ENCODE assay signal across 8 cellular contexts in the genomic region with DNA sequence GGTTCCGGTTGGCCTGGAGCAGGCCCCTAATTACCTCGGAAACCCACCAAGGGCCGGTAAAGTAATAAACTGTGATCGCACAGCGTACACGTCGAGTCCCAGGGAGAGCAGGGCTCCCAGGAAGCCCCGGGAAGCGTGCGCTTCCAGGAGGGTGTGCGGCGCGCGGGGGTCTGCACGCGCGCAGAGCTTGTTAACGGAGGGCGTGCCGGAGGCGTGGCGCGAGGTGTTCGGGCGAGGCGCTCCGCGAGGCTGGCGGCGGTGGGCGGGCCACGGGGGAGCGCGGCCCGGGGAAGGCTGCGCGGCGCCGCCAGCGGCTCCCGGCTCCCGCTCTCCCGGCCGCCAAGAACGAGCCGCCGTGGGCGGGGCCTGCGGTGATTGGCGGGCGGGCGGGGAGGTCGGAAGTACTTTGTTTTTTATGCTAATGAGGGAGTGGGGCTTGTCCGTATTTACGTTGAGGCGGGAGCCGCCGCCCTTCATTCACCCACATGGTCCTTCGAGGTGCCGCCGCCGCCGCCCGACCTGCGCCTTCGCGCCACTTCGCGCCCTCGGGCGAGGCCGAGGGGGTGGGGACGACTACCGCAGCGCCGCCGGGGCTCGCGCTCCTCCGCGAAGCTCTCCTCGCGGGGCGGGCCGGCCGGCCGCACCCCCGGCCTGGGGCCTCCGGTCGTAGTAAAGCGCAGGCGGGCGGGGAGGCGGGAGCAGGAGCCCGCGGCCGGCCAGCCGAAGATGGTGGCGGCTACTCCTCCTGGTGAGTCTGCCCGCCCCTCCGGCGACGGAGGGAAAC. TPM values are rescaled to one million over a fixed set of nuclear protein-coding genes. Genes with fewer than 3 reads are reported as not detected.
DNase-seq lines count a peak whose midpoint lies in the region; TF ChIP-seq lines count a peak whose summit lies in the region.

A gene (plus strand): TSS at position 476 of the 784 bp plus-strand sequence.

- peak within 1 kb of the TSS; percentile 55 for H3K27ac ChIP-seq in neural cell (ENCODE audit: low read length)

- H3K9me3 ChIP-seq in ES-I3 (ENCODE audit: control insufficient read depth, insufficient read depth, low read length) (no peaks in the 10 kb centered on the region), HAP-1 (no peaks in the 10 kb centered on the region), MG63 (no peaks in the 10 kb centered on the region), neural cell (ENCODE audit: low read length) (no peaks in the 10 kb centered on the region)

- H3K27me3 Mint-ChIP-seq in stimulated activated naive CD8-positive, alpha-beta T cell treated with anti-CD3 and anti-CD28 coated beads, Interleukin-15, Interleukin-2, amounts not matched to agents 100 ng/mL and 50 ng/mL, for 24 hours = no peaks in the 10 kb centered on the region

- H3K36me3 ChIP-seq in ES-I3 (ENCODE audit: insufficient read depth, low read length) = peaks cover 13% of the 10 kb centered on the region
- peaks cover 32% of the 10 kb centered on the region for H3K36me3 ChIP-seq in HAP-1 (replicated peaks)
- peaks cover 35% of the 10 kb centered on the region for H3K36me3 ChIP-seq in MG63
- H3K36me3 ChIP-seq in neural cell (ENCODE audit: insufficient read depth, low read length) = peaks cover 5% of the 10 kb centered on the region

- peak within 1 kb of the TSS; percentile 38 for H3K4me3 ChIP-seq in HAP-1
- peak within 1 kb of the TSS; percentile 77 for H3K4me3 ChIP-seq in MG63
- H3K4me3 ChIP-seq in fibroblast of the aortic adventitia (ENCODE audit: low read depth, low read length) = peak within 1 kb of the TSS; percentile 75
- H3K4me3 ChIP-seq in neural cell (ENCODE audit: low read length) = peak within 1 kb of the TSS; percentile 73

- H3K4me2 ChIP-seq in neural cell (ENCODE audit: low read length) = peak within 1 kb of the TSS; percentile 83

- H3K4me1 ChIP-seq in ES-I3 (ENCODE audit: insufficient read depth, low read length) = peaks cover 20% of the 10 kb centered on the region
- H3K4me1 ChIP-seq in HAP-1 = peaks cover 12% of the 10 kb centered on the region

- no peak for TF ChIP-seq CTCF in fibroblast of the aortic adventitia (IDR thresholded peaks at IDR 0.05; ENCODE audit: insufficient read depth, low read length)
- TF ChIP-seq CTCF in neural cell (IDR thresholded peaks at IDR 0.05; ENCODE audit: poor library complexity, severe bottlenecking) = peak; percentile 14

- H3K27me3 ChIP-seq in HAP-1 (ENCODE audit: low read depth) (peaks cover 45% of the 10 kb centered on the region), MG63 (peaks cover 46% of the 10 kb centered on the region), neural cell (ENCODE audit: insufficient read depth, low read depth, low read length) (peaks cover 7% of the 10 kb centered on the region)

- TF ChIP-seq EP300 in neural cell (conservative IDR thresholded peaks at IDR 0.05; ENCODE audit: poor library complexity, severe bottlenecking) = peak; percentile 35

- peaks cover 34% of the 10 kb centered on the region for H3K79me2 ChIP-seq in neural cell (replicated peaks; ENCODE audit: insufficient read depth, low read length)

- peaks cover 12% of the 10 kb centered on the region for H4K20me1 ChIP-seq in neural cell (ENCODE audit: insufficient read depth)

- peak; percentile 31 for TF ChIP-seq RAD21 in neural cell (conservative IDR thresholded peaks at IDR 0.05)

- DNase-seq in HAP-1 (ENCODE audit: low spot score in 2 of 2) = peak; percentile 86 to 92
- peak; percentile 89 for DNase-seq in MG63
- peak; percentile 97 for DNase-seq in SHP77 treated with DMSO at 0.1 percent for 48 hours (lab: John Stamatoyannopoulos, UW)
- peak; percentile 83 for DNase-seq in activated effector memory CD4-positive, alpha-beta T cell treated with Interleukin-2 at 50 U/mL for 16 hours
- peak; percentile 70 for DNase-seq in fibroblast of the aortic adventitia (ENCODE audit: low read depth)

- peaks cover 68% of the 10 kb centered on the region for H3K4me1 Mint-ChIP-seq in stimulated activated naive CD8-positive, alpha-beta T cell treated with anti-CD3 and anti-CD28 coated beads, Interleukin-15, Interleukin-2, amounts not matched to agents 100 ng/mL and 50 ng/mL, for 24 hours (ENCODE audit: low read depth)

- no peaks in the 10 kb centered on the region for H3F3A ChIP-seq in neural cell (ENCODE audit: insufficient read depth, low read length, poor library complexity, severe bottlenecking)

- peak within 1 kb of the TSS; percentile 99 for H3K27ac Mint-ChIP-seq in stimulated activated naive CD8-positive, alpha-beta T cell treated with anti-CD3 and anti-CD28 coated beads, Interleukin-15, Interleukin-2, amounts not matched to agents 100 ng/mL and 50 ng/mL, for 24 hours

- in situ Hi-C loops in HAP-1 (cut with MboI; ENCODE audit: low sequenced_read_pairs) = no loop called here

- no peaks in the 10 kb centered on the region for H3K9me2 ChIP-seq in neural cell (ENCODE audit: insufficient read depth, low read length)

- H3K9me3 Mint-ChIP-seq in stimulated activated naive CD8-positive, alpha-beta T cell treated with anti-CD3 and anti-CD28 coated beads, Interleukin-15, Interleukin-2, amounts not matched to agents 100 ng/mL and 50 ng/mL, for 24 hours = no peaks in the 10 kb centered on the region

- H3K36me3 Mint-ChIP-seq in stimulated activated naive CD8-positive, alpha-beta T cell treated with anti-CD3 and anti-CD28 coated beads, Interleukin-15, Interleukin-2, amounts not matched to agents 100 ng/mL and 50 ng/mL, for 24 hours (ENCODE audit: low read depth) = peaks cover 36% of the 10 kb centered on the region

- H3K4me3 Mint-ChIP-seq in stimulated activated naive CD8-positive, alpha-beta T cell treated with anti-CD3 and anti-CD28 coated beads, Interleukin-15, Interleukin-2, amounts not matched to agents 100 ng/mL and 50 ng/mL, for 24 hours = peak within 1 kb of the TSS; percentile 93

- H2AFZ ChIP-seq in neural cell (ENCODE audit: low read depth, low read length) = peak within 1 kb of the TSS; percentile 22

- H3K9ac ChIP-seq in ES-I3 (ENCODE audit: low read depth, low read length) (peak within 1 kb of the TSS; percentile 91), neural cell (ENCODE audit: low read length) (peak within 1 kb of the TSS; percentile 77)

TF ChIP-seq in neural cell, 6 proteins besides CTCF, POLR2A, EP300 and RAD21:
- TF ChIP-seq POLR2AphosphoS5 (IDR thresholded peaks at IDR 0.05) (peak; percentile 73), SMC3 (conservative IDR thresholded peaks at IDR 0.05; ENCODE audit: poor library complexity) (no peak), MXI1 (conservative IDR thresholded peaks at IDR 0.05; ENCODE audit: poor library complexity, severe bottlenecking) (peak; percentile 91), EZH2 (IDR thresholded peaks at IDR 0.05; ENCODE audit: borderline replicate concordance, insufficient read depth, low read length, poor library complexity, severe bottlenecking) (no peak), TAF1 (IDR thresholded peaks at IDR 0.05; ENCODE audit: low read depth) (no peak)
- TF ChIP-seq, protein P1, sequence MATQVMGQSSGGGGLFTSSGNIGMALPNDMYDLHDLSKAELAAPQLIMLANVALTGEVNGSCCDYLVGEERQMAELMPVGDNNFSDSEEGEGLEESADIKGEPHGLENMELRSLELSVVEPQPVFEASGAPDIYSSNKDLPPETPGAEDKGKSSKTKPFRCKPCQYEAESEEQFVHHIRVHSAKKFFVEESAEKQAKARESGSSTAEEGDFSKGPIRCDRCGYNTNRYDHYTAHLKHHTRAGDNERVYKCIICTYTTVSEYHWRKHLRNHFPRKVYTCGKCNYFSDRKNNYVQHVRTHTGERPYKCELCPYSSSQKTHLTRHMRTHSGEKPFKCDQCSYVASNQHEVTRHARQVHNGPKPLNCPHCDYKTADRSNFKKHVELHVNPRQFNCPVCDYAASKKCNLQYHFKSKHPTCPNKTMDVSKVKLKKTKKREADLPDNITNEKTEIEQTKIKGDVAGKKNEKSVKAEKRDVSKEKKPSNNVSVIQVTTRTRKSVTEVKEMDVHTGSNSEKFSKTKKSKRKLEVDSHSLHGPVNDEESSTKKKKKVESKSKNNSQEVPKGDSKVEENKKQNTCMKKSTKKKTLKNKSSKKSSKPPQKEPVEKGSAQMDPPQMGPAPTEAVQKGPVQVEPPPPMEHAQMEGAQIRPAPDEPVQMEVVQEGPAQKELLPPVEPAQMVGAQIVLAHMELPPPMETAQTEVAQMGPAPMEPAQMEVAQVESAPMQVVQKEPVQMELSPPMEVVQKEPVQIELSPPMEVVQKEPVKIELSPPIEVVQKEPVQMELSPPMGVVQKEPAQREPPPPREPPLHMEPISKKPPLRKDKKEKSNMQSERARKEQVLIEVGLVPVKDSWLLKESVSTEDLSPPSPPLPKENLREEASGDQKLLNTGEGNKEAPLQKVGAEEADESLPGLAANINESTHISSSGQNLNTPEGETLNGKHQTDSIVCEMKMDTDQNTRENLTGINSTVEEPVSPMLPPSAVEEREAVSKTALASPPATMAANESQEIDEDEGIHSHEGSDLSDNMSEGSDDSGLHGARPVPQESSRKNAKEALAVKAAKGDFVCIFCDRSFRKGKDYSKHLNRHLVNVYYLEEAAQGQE (IDR thresholded peaks at IDR 0.05; ENCODE audit: borderline replicate concordance) = peak; percentile 23

RNA-seq across cellular contexts. Expression of the gene that starts here (rescaled TPM):
- 3.5 and 4.0 TPM in 2 replicates for total RNA-seq in MG63 (2014; rRNA removed; shearing (Covaris generic); ENCODE audit: low replicate concordance)
- total RNA-seq in fibroblast of the aortic adventitia (ENCODE audit: low replicate concordance) = 4.7 and 8.8 TPM in 2 replicates
- 0.79 and 1.3 TPM in 2 replicates for polyA plus RNA-seq in neural cell
- 10.2 and 11.1 TPM in 2 replicates for polyA minus RNA-seq in neural cell

Comparison
In these comparisons a context has a peak if more than half of its experiments do, and no peak if none do; other contexts are left out.
1. Peak in every context shown above with its lines: DNase-seq, H3K4me3 ChIP-seq and H3K27ac ChIP-seq.